In the genomic region with DNA sequence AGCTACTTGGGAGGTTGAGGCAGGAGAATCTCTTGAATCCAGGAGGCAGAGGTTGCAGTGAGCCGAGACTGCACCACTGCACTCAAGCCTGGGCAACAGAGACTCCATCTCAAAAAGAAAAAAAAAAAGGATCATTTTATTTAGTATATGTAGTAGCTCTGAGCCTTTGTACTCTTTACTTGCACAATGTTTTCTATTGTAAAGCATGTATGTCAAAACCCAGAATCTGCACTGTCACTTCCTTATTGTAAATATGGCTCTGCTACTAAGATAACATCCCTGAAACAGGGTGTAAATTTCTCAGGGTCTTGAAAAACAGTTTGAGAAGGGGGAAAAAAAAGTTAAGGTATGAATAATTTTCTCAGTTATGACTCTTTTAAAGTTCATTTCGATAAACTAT, we compare ENCODE assay signal across 1 cellular context.
A peak's percentile ranks its signal among the peaks of the same experiment; 100 is the strongest.
TF ChIP-seq lines count a peak whose summit lies in the region.

No MANE protein-coding gene starts in this region.

TF ChIP-seq in HepG2, 621 proteins besides CTCF, POLR2A, EP300 and RAD21 (continued from another document and continues in another):
- no peak; the same call in 1 of the 2 replicates for TF ChIP-seq AHDC1 (CRISPR knock-in tag; IDR thresholded peaks at IDR 0.05; ENCODE audit: borderline replicate concordance)
- TF ChIP-seq U2AF2 (IDR thresholded peaks at IDR 0.05; ENCODE audit: low read depth, low read length), result no peak
- 0 out of 2 replicates have a peak, but pooled peaks have one; percentile 51 for TF ChIP-seq ZKSCAN5 (CRISPR knock-in tag; IDR thresholded peaks at IDR 0.05)
- no peak for TF ChIP-seq PRDM4 (CRISPR knock-in tag; IDR thresholded peaks at IDR 0.05; ENCODE audit: borderline replicate concordance)
- TF ChIP-seq IRX3 (CRISPR knock-in tag; IDR thresholded peaks at IDR 0.05; ENCODE audit: borderline replicate concordance, low read depth), result no peak
- TF ChIP-seq SIX4 (CRISPR knock-in tag; IDR thresholded peaks at IDR 0.05), result no peak
- peak; percentile 88 for TF ChIP-seq ELF3 (CRISPR knock-in tag; IDR thresholded peaks at IDR 0.05)
- TF ChIP-seq RAD51 (IDR thresholded peaks at IDR 0.05; ENCODE audit: borderline replicate concordance), result no peak
- TF ChIP-seq KDM1A (CRISPR knock-in tag; IDR thresholded peaks at IDR 0.05), result no peak
- peak; percentile 30; the same call in 1 of the 2 replicates for TF ChIP-seq CREM (IDR thresholded peaks at IDR 0.05)
- TF ChIP-seq CREM (CRISPR knock-in tag; IDR thresholded peaks at IDR 0.05), result no peak
- no peak for TF ChIP-seq ZNF782 (CRISPR knock-in tag; IDR thresholded peaks at IDR 0.05; ENCODE audit: borderline replicate concordance)
- no peak for TF ChIP-seq SMARCE1 (IDR thresholded peaks at IDR 0.05; ENCODE audit: borderline replicate concordance)
- no peak for TF ChIP-seq ZNF589 (CRISPR knock-in tag; conservative IDR thresholded peaks at IDR 0.05)
- TF ChIP-seq FOSL2 (CRISPR knock-in tag; IDR thresholded peaks at IDR 0.05), result no peak
- no peak for TF ChIP-seq ZNF101 (CRISPR knock-in tag; IDR thresholded peaks at IDR 0.05; ENCODE audit: borderline replicate concordance, low read depth)
- TF ChIP-seq, protein P1, sequence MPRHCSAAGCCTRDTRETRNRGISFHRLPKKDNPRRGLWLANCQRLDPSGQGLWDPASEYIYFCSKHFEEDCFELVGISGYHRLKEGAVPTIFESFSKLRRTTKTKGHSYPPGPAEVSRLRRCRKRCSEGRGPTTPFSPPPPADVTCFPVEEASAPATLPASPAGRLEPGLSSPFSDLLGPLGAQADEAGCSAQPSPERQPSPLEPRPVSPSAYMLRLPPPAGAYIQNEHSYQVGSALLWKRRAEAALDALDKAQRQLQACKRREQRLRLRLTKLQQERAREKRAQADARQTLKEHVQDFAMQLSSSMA (CRISPR knock-in tag; IDR thresholded peaks at IDR 0.05), result no peak
- TF ChIP-seq FOXM1 (CRISPR knock-in tag; IDR thresholded peaks at IDR 0.05), result no peak
- TF ChIP-seq ZNF512 (CRISPR knock-in tag; IDR thresholded peaks at IDR 0.05), result no peak
- no peak for TF ChIP-seq SALL2 (CRISPR knock-in tag; IDR thresholded peaks at IDR 0.05)
- TF ChIP-seq ZNF83 (CRISPR knock-in tag; IDR thresholded peaks at IDR 0.05; ENCODE audit: borderline replicate concordance), result no peak
- TF ChIP-seq DNMT3B (CRISPR knock-in tag; conservative IDR thresholded peaks at IDR 0.05), result no peak
- TF ChIP-seq ZNF850 (CRISPR knock-in tag; conservative IDR thresholded peaks at IDR 0.05), result no peak
- TF ChIP-seq HNF4A (CRISPR knock-in tag; IDR thresholded peaks at IDR 0.05), result peak; percentile 30; the same call in 1 of the 2 replicates
- peak; percentile 53; the same call in 1 of the 2 replicates for TF ChIP-seq ELF1 (CRISPR knock-in tag; IDR thresholded peaks at IDR 0.05)
- TF ChIP-seq ZNF136 (CRISPR knock-in tag; IDR thresholded peaks at IDR 0.05; ENCODE audit: low read depth), result no peak
- no peak for TF ChIP-seq SALL1 (CRISPR knock-in tag; IDR thresholded peaks at IDR 0.05)
- peak; percentile 84 for TF ChIP-seq CEBPB (IDR thresholded peaks at IDR 0.05; ENCODE audit: borderline replicate concordance, low read depth, low read length)
- TF ChIP-seq SMAD1 (CRISPR knock-in tag; IDR thresholded peaks at IDR 0.05; ENCODE audit: borderline replicate concordance, low read depth), result no peak
- no peak for TF ChIP-seq KMT2B (CRISPR knock-in tag; IDR thresholded peaks at IDR 0.05)
- 0 out of 2 replicates have a peak, but pooled peaks have one; percentile 34 for TF ChIP-seq EHMT2 (IDR thresholded peaks at IDR 0.05; ENCODE audit: borderline replicate concordance, low read depth, low read length)
- no peak for TF ChIP-seq TFDP1 (CRISPR knock-in tag; IDR thresholded peaks at IDR 0.05; ENCODE audit: borderline replicate concordance)
- TF ChIP-seq ZNF496 (CRISPR knock-in tag; IDR thresholded peaks at IDR 0.05; ENCODE audit: insufficient replicate concordance), result no peak
- peak; percentile 82 for TF ChIP-seq SOX5 (CRISPR knock-in tag; IDR thresholded peaks at IDR 0.05; ENCODE audit: borderline replicate concordance)
- no peak for TF ChIP-seq ZNF547 (CRISPR knock-in tag; IDR thresholded peaks at IDR 0.05)
- TF ChIP-seq, protein P2, sequence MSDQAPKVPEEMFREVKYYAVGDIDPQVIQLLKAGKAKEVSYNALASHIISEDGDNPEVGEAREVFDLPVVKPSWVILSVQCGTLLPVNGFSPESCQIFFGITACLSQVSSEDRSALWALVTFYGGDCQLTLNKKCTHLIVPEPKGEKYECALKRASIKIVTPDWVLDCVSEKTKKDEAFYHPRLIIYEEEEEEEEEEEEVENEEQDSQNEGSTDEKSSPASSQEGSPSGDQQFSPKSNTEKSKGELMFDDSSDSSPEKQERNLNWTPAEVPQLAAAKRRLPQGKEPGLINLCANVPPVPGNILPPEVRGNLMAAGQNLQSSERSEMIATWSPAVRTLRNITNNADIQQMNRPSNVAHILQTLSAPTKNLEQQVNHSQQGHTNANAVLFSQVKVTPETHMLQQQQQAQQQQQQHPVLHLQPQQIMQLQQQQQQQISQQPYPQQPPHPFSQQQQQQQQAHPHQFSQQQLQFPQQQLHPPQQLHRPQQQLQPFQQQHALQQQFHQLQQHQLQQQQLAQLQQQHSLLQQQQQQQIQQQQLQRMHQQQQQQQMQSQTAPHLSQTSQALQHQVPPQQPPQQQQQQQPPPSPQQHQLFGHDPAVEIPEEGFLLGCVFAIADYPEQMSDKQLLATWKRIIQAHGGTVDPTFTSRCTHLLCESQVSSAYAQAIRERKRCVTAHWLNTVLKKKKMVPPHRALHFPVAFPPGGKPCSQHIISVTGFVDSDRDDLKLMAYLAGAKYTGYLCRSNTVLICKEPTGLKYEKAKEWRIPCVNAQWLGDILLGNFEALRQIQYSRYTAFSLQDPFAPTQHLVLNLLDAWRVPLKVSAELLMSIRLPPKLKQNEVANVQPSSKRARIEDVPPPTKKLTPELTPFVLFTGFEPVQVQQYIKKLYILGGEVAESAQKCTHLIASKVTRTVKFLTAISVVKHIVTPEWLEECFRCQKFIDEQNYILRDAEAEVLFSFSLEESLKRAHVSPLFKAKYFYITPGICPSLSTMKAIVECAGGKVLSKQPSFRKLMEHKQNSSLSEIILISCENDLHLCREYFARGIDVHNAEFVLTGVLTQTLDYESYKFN (CRISPR knock-in tag; conservative IDR thresholded peaks at IDR 0.05), result no peak
- no peak for TF ChIP-seq FOXA1 (IDR thresholded peaks at IDR 0.05)
- TF ChIP-seq FOXA1 (CRISPR knock-in tag; IDR thresholded peaks at IDR 0.05), result peak; percentile 82
- TF ChIP-seq ZNF598 (CRISPR knock-in tag; IDR thresholded peaks at IDR 0.05; ENCODE audit: borderline replicate concordance), result no peak
- TF ChIP-seq PAF1 (CRISPR knock-in tag; IDR thresholded peaks at IDR 0.05), result no peak
- TF ChIP-seq GATAD2A (CRISPR knock-in tag; IDR thresholded peaks at IDR 0.05), result peak; percentile 90
- TF ChIP-seq NONO (IDR thresholded peaks at IDR 0.05), result no peak
- no peak for TF ChIP-seq NONO (CRISPR knock-in tag; conservative IDR thresholded peaks at IDR 0.05)
- TF ChIP-seq, protein P3, sequence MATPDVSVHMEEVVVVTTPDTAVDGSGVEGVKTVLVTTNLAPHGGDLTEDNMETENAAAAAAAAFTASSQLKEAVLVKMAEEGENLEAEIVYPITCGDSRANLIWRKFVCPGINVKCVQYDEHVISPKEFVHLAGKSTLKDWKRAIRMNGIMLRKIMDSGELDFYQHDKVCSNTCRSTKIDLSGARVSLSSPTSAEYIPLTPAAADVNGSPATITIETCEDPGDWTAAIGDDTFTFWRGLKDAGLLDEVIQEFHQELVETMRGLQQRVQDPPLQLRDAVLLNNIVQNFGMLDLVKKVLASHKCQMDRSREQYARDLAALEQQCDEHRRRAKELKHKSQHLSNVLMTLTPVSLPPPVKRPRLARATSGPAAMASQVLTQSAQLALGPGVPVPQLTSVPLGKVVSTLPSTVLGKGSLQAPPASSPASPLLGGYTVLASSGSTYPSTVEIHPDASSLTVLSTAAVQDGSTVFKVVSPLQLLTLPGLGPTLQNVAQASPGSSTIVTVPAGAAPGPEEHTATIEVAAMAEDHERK (CRISPR knock-in tag; IDR thresholded peaks at IDR 0.05; ENCODE audit: low read depth), result no peak
- no peak for TF ChIP-seq ZFP90 (CRISPR knock-in tag; IDR thresholded peaks at IDR 0.05; ENCODE audit: borderline replicate concordance)
- TF ChIP-seq RFX5 (IDR thresholded peaks at IDR 0.05; ENCODE audit: low read depth, low read length), result no peak
- TF ChIP-seq ZNF510 (CRISPR knock-in tag; IDR thresholded peaks at IDR 0.05; ENCODE audit: low read depth), result no peak
- no peak for TF ChIP-seq ZNF761 (CRISPR knock-in tag; conservative IDR thresholded peaks at IDR 0.05)
- TF ChIP-seq ZSCAN25 (CRISPR knock-in tag; IDR thresholded peaks at IDR 0.05), result no peak
- TF ChIP-seq NCOR1 (IDR thresholded peaks at IDR 0.05; ENCODE audit: borderline replicate concordance, low read length), result peak; percentile 29; the same call in 1 of the 2 replicates
